21 cellular contexts compared by ENCODE assay signal in the genomic region with DNA sequence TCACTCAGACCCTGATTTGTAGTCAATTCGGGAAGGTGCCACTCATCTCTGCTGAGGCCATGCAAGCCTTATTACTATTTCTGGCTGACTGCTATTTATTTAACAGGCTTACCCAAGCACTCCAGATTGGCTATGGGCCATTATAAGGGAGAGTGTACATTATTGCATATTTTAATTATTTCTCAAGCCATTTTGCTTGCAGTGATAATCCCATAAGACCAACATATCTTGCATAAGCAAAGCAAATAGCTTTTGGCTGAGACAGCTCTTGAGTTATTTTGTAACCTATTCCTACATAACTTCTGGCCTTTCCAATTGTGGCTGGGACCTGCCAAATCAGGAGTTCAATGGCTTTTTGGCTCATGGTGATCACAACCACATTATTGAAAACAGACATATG.
A peak's percentile ranks its signal among the peaks of the same experiment; 100 is the strongest.
DNase-seq lines count a peak whose midpoint lies in the region; ATAC-seq and TF ChIP-seq lines count a peak whose summit lies in the region.
"Had no signal": no experiment of that assay in that cellular context is flagged by ENCODE, and none has a peak within 500 bp of the region (broad histone marks: within the 10 kb centered on the region; RNA-seq: fewer than 3 reads in every experiment).

No MANE protein-coding gene starts in this region.

- peaks cover 8% of the 10 kb centered on the region for H3K4me1 Mint-ChIP-seq in MCF 10A (ENCODE audit: insufficient read depth, unreplicated experiment)
- H3K4me1 Mint-ChIP-seq: GM23338 had no signal

- CTCF ChIA-PET in MCF 10A (lab: Yijun Ruan, JAX) (interaction anchor here (0.9 kb wide), 1 partner anchor 20 kb away, joined by 3 read pairs; no protein-coding TSS in a partner anchor), mammary epithelial cell (lab: Charles Lee; ENCODE audit: low non-redundant PET) (no interaction called here)

- no peak overlapping the region for H3K27ac Mint-ChIP-seq in MCF 10A (ENCODE audit: low read depth, unreplicated experiment)
- H3K27ac Mint-ChIP-seq: CD8-positive, alpha-beta T cell; GM23338 had no signal

- H3K4me1 ChIP-seq in mammary epithelial cell (ENCODE audit: insufficient read depth, low read length) (no peaks in the 10 kb centered on the region), upper lobe of right lung (no peaks in the 10 kb centered on the region)
- H3K4me1 ChIP-seq: SJSA1 had no signal

- intact Hi-C loops in MCF 10A (cut with micrococcal nuclease) (no loop called here), mammary epithelial cell (cut with micrococcal nuclease) (no loop called here), upper lobe of right lung (cut with DNase I) (no loop called here)

- no peak overlapping the region for H3K4me2 ChIP-seq in mammary epithelial cell (ENCODE audit: insufficient read depth, low read depth, low read length)
- H3K4me2 ChIP-seq: BLaER1 treated with 17β-estradiol and CSF1 and Interleukin-3, amounts not matched to agents 10 nM and 100 nM; GM23338 had no signal

- no peaks in the 10 kb centered on the region for H3K27me3 Mint-ChIP-seq in MCF 10A (ENCODE audit: insufficient read depth, unreplicated experiment)

- dilution Hi-C loops in mammary epithelial cell (cut with HindIII; ENCODE audit: low sequenced_read_pairs) = no loop called here

- H3K9me3 Mint-ChIP-seq in MCF 10A (ENCODE audit: unreplicated experiment) = no peaks in the 10 kb centered on the region
- H3K9me3 Mint-ChIP-seq: CD8-positive, alpha-beta T cell had no signal

- H3K79me2 ChIP-seq in mammary epithelial cell (ENCODE audit: insufficient read depth, low read length) = no peaks in the 10 kb centered on the region

- DNase-seq in MCF 10A (ENCODE audit: unreplicated experiment) = peak; percentile 82
- DNase-seq in mammary epithelial cell = no peak
- DNase-seq in epithelial cell of esophagus (ENCODE audit: low read depth) = peak; percentile 42
- DNase-seq in left kidney (ENCODE audit: low read depth, low spot score) = peak; percentile 1
- no peak for DNase-seq in upper lobe of right lung
- no peak for DNase-seq in AG08396 (ENCODE audit: low spot score)
- no peak for DNase-seq in OCI-M1 (lab: John Stamatoyannopoulos, UW)
- DNase-seq: Calu3; CD8-positive, alpha-beta T cell; GF-D8; HCEC 1CT; KBM-7; NCI-H1105 treated with DMSO at 0.1 percent for 48 hours; NCI-H1694 treated with DMSO at 0.1 percent for 48 hours; NCI-H2107; NCI-H510A treated with DMSO at 0.1 percent for 48 hours; NCI-H774 had no signal

- H3K27me3 ChIP-seq in mammary epithelial cell (ENCODE audit: insufficient read depth, low read length) (no peaks in the 10 kb centered on the region), upper lobe of right lung (no peaks in the 10 kb centered on the region)
- H3K27me3 ChIP-seq: BLaER1 treated with 17β-estradiol and CSF1 and Interleukin-3, amounts not matched to agents 10 nM and 100 nM; SJSA1 had no signal

- POLR2A ChIA-PET in MCF 10A (lab: Yijun Ruan, JAX) = interaction anchor here (1.2 kb wide), 1 partner anchor 38 kb away, joined by 3 read pairs; no protein-coding TSS in a partner anchor

- H3K9me3 ChIP-seq in mammary epithelial cell (replicated peaks; ENCODE audit: insufficient read depth, low read length) = no peaks in the 10 kb centered on the region
- H3K9me3 ChIP-seq in upper lobe of right lung = no peaks in the 10 kb centered on the region
- H3K9me3 ChIP-seq: BLaER1 treated with 17β-estradiol and CSF1 and Interleukin-3, amounts not matched to agents 10 nM and 100 nM; SJSA1 had no signal

- no peak overlapping the region for H3K4me3 ChIP-seq in mammary epithelial cell (replicated peaks in 1 of 3; ENCODE audit: insufficient read depth in 1 of 3, low read depth in 2 of 3, low read length in 3 of 3)
- no peak overlapping the region for H3K4me3 ChIP-seq in epithelial cell of esophagus (ENCODE audit: low read length)
- H3K4me3 ChIP-seq in upper lobe of right lung = no peak overlapping the region
- H3K4me3 ChIP-seq: BLaER1 treated with 17β-estradiol and CSF1 and Interleukin-3, amounts not matched to agents 10 nM and 100 nM; GM23338; SJSA1 had no signal

- H3K4me3 Mint-ChIP-seq in MCF 10A (ENCODE audit: unreplicated experiment) = no peak overlapping the region
- H3K4me3 Mint-ChIP-seq: CD8-positive, alpha-beta T cell; GM23338 had no signal

- H3K27ac ChIP-seq in mammary epithelial cell (ENCODE audit: insufficient read depth, low read depth, low read length) (no peak overlapping the region), upper lobe of right lung (no peak overlapping the region)
- H3K27ac ChIP-seq: BLaER1 treated with 17β-estradiol and CSF1 and Interleukin-3, amounts not matched to agents 10 nM and 100 nM; SJSA1 had no signal

- ATAC-seq in upper lobe of right lung (peak; percentile 42), HG03135 (IDR thresholded peaks at IDR 0.05; ENCODE audit: unreplicated experiment) (no peak)
- ATAC-seq: CD8-positive, alpha-beta T cell; GM23338 had no signal

- BruUV-seq in MCF 10A (replicated peaks; lab: Mats Ljungman, UMichigan) (no TSS peak), mammary epithelial cell (replicated peaks; lab: Mats Ljungman, UMichigan) (no TSS peak)

- no peak overlapping the region for H2AFZ ChIP-seq in mammary epithelial cell (ENCODE audit: low read depth, low read length)
- H2AFZ ChIP-seq: GM23338 had no signal

- H3K36me3 ChIP-seq in mammary epithelial cell (ENCODE audit: insufficient read depth, low read length) (no peaks in the 10 kb centered on the region), upper lobe of right lung (no peaks in the 10 kb centered on the region)
- H3K36me3 ChIP-seq: BLaER1 treated with 17β-estradiol and CSF1 and Interleukin-3, amounts not matched to agents 10 nM and 100 nM; SJSA1 had no signal

- in situ Hi-C loops in mammary epithelial cell (cut with MboI; ENCODE audit: low sequenced_read_pairs in 2 of 2) = no loop called here

- no peaks in the 10 kb centered on the region for H3K36me3 Mint-ChIP-seq in MCF 10A (ENCODE audit: insufficient read depth, unreplicated experiment)
- H3K36me3 Mint-ChIP-seq: CD8-positive, alpha-beta T cell had no signal

- TF ChIP-seq CTCF in MCF 10A (IDR thresholded peaks at IDR 0.05; ENCODE audit: unreplicated experiment) (no peak), mammary epithelial cell (conservative IDR thresholded peaks at IDR 0.05 in 1 of 2, IDR thresholded peaks at IDR 0.05 in 1 of 2; ENCODE audit: extremely low read depth in 1 of 2, insufficient read depth in 1 of 2, low read depth in 1 of 2, low read length in 2 of 2) (no peak), epithelial cell of esophagus (IDR thresholded peaks at IDR 0.05; ENCODE audit: insufficient read depth, low read depth, low read length, missing control alignments) (no peak), upper lobe of right lung (IDR thresholded peaks at IDR 0.05) (no peak)

- WGBS in mammary epithelial cell (ENCODE audit: low coverage, missing lambda C conversion rate) = 94% methylated on average over 1 of the region's 1 CpG

- no peak overlapping the region for H3K9ac ChIP-seq in mammary epithelial cell (ENCODE audit: insufficient read depth, low read length)
- H3K9ac ChIP-seq: BLaER1 treated with 17β-estradiol and CSF1 and Interleukin-3, amounts not matched to agents 10 nM and 100 nM had no signal

- H4K20me1 ChIP-seq in mammary epithelial cell (ENCODE audit: insufficient read depth, low read length) = no peaks in the 10 kb centered on the region
- H4K20me1 ChIP-seq: BLaER1 treated with 17β-estradiol and CSF1 and Interleukin-3, amounts not matched to agents 10 nM and 100 nM had no signal

Comparison
In these comparisons a context has a peak if more than half of its experiments do, and no peak if none do; other contexts are left out.
1. DNase-seq: peak in MCF 10A (single experiment), epithelial cell of esophagus (single experiment) and left kidney (single experiment); none in mammary epithelial cell (single experiment), upper lobe of right lung (single experiment), AG08396 (single experiment) and OCI-M1 (single experiment).